22 cellular contexts compared by ENCODE assay signal in genomic region chr12:132211811-132212210, GRCh38.
DNase-seq lines count a peak whose midpoint lies in the region; ATAC-seq and TF ChIP-seq lines count a peak whose summit lies in the region.
"Had no signal": no experiment of that assay in that cellular context is flagged by ENCODE, and none has a peak within 500 bp of the region (broad histone marks: within the 10 kb centered on the region; RNA-seq: fewer than 3 reads in every experiment).

No MANE protein-coding gene starts in this region.

- no peak overlapping the region for H3K4me3 ChIP-seq in naive thymus-derived CD4-positive, alpha-beta T cell (ENCODE audit: low read length)
- H3K4me3 ChIP-seq in lower leg skin (ENCODE audit: low read depth, poor library complexity, severe bottlenecking), result no peak overlapping the region
- H3K4me3 ChIP-seq: HAP-1 had no signal

- no peaks in the 10 kb centered on the region for H3K27me3 ChIP-seq in naive thymus-derived CD4-positive, alpha-beta T cell (ENCODE audit: control insufficient read depth in 2 of 2, insufficient read depth in 2 of 2, low read length in 2 of 2)

- no peak overlapping the region for H3K27ac Mint-ChIP-seq in naive thymus-derived CD4-positive, alpha-beta T cell
- H3K27ac Mint-ChIP-seq: CD4-positive, alpha-beta T cell; HFFc6 had no signal

- POLR2A ChIA-PET in naive thymus-derived CD4-positive, alpha-beta T cell (lab: Charles Lee), result no interaction called here

- intact Hi-C loops in naive thymus-derived CD4-positive, alpha-beta T cell (cut with micrococcal nuclease), result loop anchor here in 1 of 2 donors (10.0 kb wide), 1 partner anchor 403 kb away; the partner anchor contains the start of genes LRCOL1 and P2RX2
- intact Hi-C loops in lower leg skin (cut with DNase I; ENCODE audit: low total_unique reads), result no loop called here

- peaks cover 0 to 6% (median 0%) of the 10 kb centered on the region in 7 donors for H3K4me1 Mint-ChIP-seq in naive thymus-derived CD4-positive, alpha-beta T cell

- CTCF ChIA-PET in naive thymus-derived CD4-positive, alpha-beta T cell (lab: Charles Lee), result no interaction called here

- no peak overlapping the region for H3K27ac ChIP-seq in naive thymus-derived CD4-positive, alpha-beta T cell (ENCODE audit: low read depth, low read length)
- H3K27ac ChIP-seq: 22Rv1 had no signal

- no peak for TF ChIP-seq POLR2A in lower leg skin (IDR thresholded peaks at IDR 0.05)

- TF ChIP-seq CTCF in lower leg skin (IDR thresholded peaks at IDR 0.05), result no peak

- no peaks in the 10 kb centered on the region for H3K9me3 ChIP-seq in naive thymus-derived CD4-positive, alpha-beta T cell (ENCODE audit: control insufficient read depth in 2 of 3, low read length in 3 of 3)
- H3K9me3 ChIP-seq: Caco-2, HAP-1 had no signal

- H3K4me3 Mint-ChIP-seq in naive thymus-derived CD4-positive, alpha-beta T cell, result no peak overlapping the region
- H3K4me3 Mint-ChIP-seq: CD4-positive, alpha-beta T cell; HFFc6 had no signal

- peak; percentile 50 for ATAC-seq in naive thymus-derived CD4-positive, alpha-beta T cell
- ATAC-seq: PC-3 had no signal

- H3K9me3 Mint-ChIP-seq in naive thymus-derived CD4-positive, alpha-beta T cell, result peaks cover 0 to 7% (median 0%) of the 10 kb centered on the region in 11 donors
- H3K9me3 Mint-ChIP-seq: CD4-positive, alpha-beta T cell had no signal

- peaks cover 0 to 4% (median 0%) of the 10 kb centered on the region in 5 donors for H3K36me3 Mint-ChIP-seq in naive thymus-derived CD4-positive, alpha-beta T cell

- WGBS in lower leg skin, 2 donors, result 82 to 86% methylated on average over 12 to 17 of the region's 17 CpGs

- H3K27me3 Mint-ChIP-seq in naive thymus-derived CD4-positive, alpha-beta T cell, result peaks cover 4 to 12% (median 4%) of the 10 kb centered on the region in 5 donors

- H3K36me3 ChIP-seq in naive thymus-derived CD4-positive, alpha-beta T cell (ENCODE audit: control insufficient read depth in 2 of 3, insufficient read depth in 3 of 3, low read length in 3 of 3), result no peaks in the 10 kb centered on the region
- H3K36me3 ChIP-seq: HAP-1 had no signal

- peaks cover 0 to 3% of the 10 kb centered on the region in 2 donors for H3K4me1 ChIP-seq in naive thymus-derived CD4-positive, alpha-beta T cell (ENCODE audit: control insufficient read depth in 2 of 2, insufficient read depth in 2 of 2, low read length in 2 of 2)
- H3K4me1 ChIP-seq: Caco-2, HAP-1 had no signal

- DNase-seq in activated gamma-delta T cell (lab: John Stamatoyannopoulos, UW) (peak; percentile 44), activated gamma-delta T cell treated with Interleukin-2 at 50 U/mL for 16 hours (no peak), lower leg skin (ENCODE audit: low spot score in 2 of 2) (no peak), AG08395 (ENCODE audit: low spot score) (no peak)
- DNase-seq in central memory CD4-positive, alpha-beta T cell, result peak; percentile 58
- no peak for DNase-seq in naive thymus-derived CD4-positive, alpha-beta T cell
- no peak for DNase-seq in stimulated activated CD4-positive, alpha-beta T cell treated with anti-CD3 and anti-CD28 coated beads, Interleukin-4, amount 100 ng/mL, for 24 hours
- DNase-seq: Caco-2; CD4-positive, alpha-beta T cell; GOT3; HFFc6; KBM-7; MV-4-11; NCI-H1105; NCI-H1436 treated with DMSO at 0.1 percent for 48 hours; NCI-H1930; NCI-H2107; NCI-H524; NCI-H774; PC-3 had no signal

Comparison
In these comparisons a context has a peak if more than half of its experiments do, and no peak if none do; other contexts are left out.
1. DNase-seq: peak in activated gamma-delta T cell (single experiment) and central memory CD4-positive, alpha-beta T cell (single experiment); none in activated gamma-delta T cell treated with Interleukin-2 at 50 U/mL for 16 hours (single experiment), naive thymus-derived CD4-positive, alpha-beta T cell (0 of 9), stimulated activated CD4-positive, alpha-beta T cell treated with anti-CD3 and anti-CD28 coated beads, Interleukin-4, amount 100 ng/mL, for 24 hours (single experiment), lower leg skin (0 of 2) and AG08395 (single experiment).